8 cellular contexts compared by ENCODE assay signal in the genomic region with DNA sequence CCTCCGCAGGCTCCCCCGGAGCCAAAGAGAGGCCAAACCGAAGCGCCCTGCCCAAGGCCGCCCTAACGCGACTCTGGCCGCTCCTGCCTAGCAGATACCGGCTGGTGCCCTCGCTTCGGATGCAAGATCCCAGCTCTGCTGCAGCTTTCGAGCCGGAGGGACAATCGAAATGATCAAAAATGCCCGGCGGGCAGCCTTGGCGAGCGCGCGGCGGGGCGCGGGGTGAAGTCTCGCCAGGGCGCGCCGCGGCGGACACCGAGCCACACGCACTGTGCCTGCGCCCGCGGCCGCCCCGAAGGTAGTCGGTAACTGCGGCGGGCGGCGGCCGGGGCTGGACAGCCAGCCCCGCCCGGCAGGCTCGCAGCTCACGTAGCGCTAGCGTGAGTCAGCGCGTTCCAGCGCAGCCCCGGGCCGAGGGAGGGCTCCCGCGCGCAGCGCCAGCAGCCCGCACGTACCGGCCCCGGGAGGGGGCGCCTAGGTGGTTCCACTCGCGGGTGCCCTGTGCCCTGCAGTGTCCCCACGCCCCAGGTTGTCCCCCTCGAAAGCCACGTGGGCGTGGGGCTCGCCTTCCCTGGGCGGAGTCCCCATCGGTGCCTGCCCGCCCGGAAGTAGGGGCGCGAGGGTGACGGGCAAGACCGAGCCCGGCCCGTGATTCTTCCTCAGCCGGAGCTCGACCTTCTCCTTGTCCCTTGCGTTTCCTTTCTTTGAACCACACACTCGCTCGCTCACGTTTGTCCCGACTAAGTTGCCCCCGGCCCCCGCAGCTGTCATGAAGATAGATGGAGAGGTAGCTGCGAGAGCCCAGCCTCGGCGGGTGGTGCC.
A peak's percentile ranks its signal among the peaks of the same experiment; 100 is the strongest.
DNase-seq lines count a peak whose midpoint lies in the region; ATAC-seq, FAIRE-seq and TF ChIP-seq lines count a peak whose summit lies in the region.

No MANE protein-coding gene starts in this region.

- FAIRE-seq in GM12891 (lab: Jason Lieb, UNC) (peak; percentile 63), H54 (lab: Jason Lieb, UNC) (no peak)

- intact Hi-C loops in left lung (cut with DNase I) = no loop called here

- H3K9me3 ChIP-seq in left lung = no peaks in the 10 kb centered on the region

- 0 out of 2 replicates have a peak, but pooled peaks have one; percentile 44 for TF ChIP-seq POLR2A in GM12891 (IDR thresholded peaks at IDR 0.05; ENCODE audit: low read depth, low read length)
- no peak; the same call in 1 of the 2 replicates for TF ChIP-seq POLR2A in H54 (IDR thresholded peaks at IDR 0.05; ENCODE audit: low read depth, low read length)

- H3K27me3 ChIP-seq in left lung = peaks cover 0 to 45% of the 10 kb centered on the region in 2 donors

- no peaks in the 10 kb centered on the region for H3K36me3 ChIP-seq in left lung

- peak; percentile 71 for DNase-seq in GM12891 (ENCODE audit: insufficient read length, low spot score)
- peak; percentile 77 for DNase-seq in H54 (ENCODE audit: insufficient read length, low spot score)
- DNase-seq in MV-4-11 (lab: John Stamatoyannopoulos, UW) = peak; percentile 17
- DNase-seq in activated CD4-positive, alpha-beta T cell treated with anti-CD3 and anti-CD28 coated beads for 24 hours (ENCODE audit: low read depth in 2 of 2) = peak; percentile 31 to 37
- DNase-seq in dermis blood vessel endothelial cell = peak; percentile 73
- peak; percentile 77 to 94 for DNase-seq in left lung
- peak; percentile 48 for DNase-seq in stimulated activated CD4-positive, alpha-beta T cell treated with anti-CD3 and anti-CD28 coated beads, Interleukin-1b, Interleukin-23, amount 100 ng/mL, for 48 hours
- DNase-seq in effector CD8-positive, alpha-beta T cell (lab: John Stamatoyannopoulos, UW) = no peak

- peaks cover 0 to 16% of the 10 kb centered on the region in 2 donors for H3K4me1 ChIP-seq in left lung

- H3K4me3 ChIP-seq in left lung = peak overlapping the region; percentile 61 to 63

- peak; percentile 99 for ATAC-seq in left lung

- TF ChIP-seq CTCF in left lung (IDR thresholded peaks at IDR 0.05) = no peak

- H3K27ac ChIP-seq in left lung = peak overlapping the region; percentile 70 to 76

TF ChIP-seq in GM12891, 5 proteins besides CTCF, POLR2A, EP300 and RAD21:
- TF ChIP-seq SPI1 (IDR thresholded peaks at IDR 0.05; ENCODE audit: low read depth, low read length) = no peak
- no peak for TF ChIP-seq TAF1 (IDR thresholded peaks at IDR 0.05; ENCODE audit: low read depth, low read length)
- TF ChIP-seq POU2F2 (IDR thresholded peaks at IDR 0.05; ENCODE audit: low read depth, low read length) = 0 out of 2 replicates have a peak, but pooled peaks have one; percentile 14
- no peak for TF ChIP-seq PAX5 (IDR thresholded peaks at IDR 0.05; ENCODE audit: insufficient read depth, low read length, severe bottlenecking)
- TF ChIP-seq POLR2AphosphoS5 (IDR thresholded peaks at IDR 0.05; ENCODE audit: low read depth, low read length) = no peak
